In the genomic region with DNA sequence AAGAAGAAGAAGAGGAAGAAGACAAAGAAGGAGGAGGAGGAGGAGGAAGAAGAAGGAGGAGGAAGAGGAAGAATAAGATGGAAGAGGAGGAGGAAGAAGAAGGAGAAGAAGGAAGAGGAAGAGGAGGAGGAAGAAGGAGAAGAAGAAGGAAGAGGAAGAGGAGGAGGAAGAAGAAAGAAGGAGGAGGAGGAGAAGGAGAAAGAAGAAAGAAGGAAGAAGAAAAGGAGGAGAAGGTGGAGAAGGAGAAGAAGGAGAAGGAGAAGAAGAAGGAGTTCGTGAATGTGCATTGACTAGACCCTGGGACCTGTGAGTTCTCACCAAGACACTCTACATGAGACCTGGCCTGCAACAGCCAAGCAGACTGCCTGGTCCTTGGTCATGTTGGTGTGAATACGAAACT, we compare ENCODE assay signal across 1 cellular context.
TF ChIP-seq lines count a peak whose summit lies in the region.

No MANE protein-coding gene starts in this region.

TF ChIP-seq in A549, 52 proteins besides CTCF, POLR2A, EP300 and RAD21 (continued from another document):
- TF ChIP-seq REST (IDR thresholded peaks at IDR 0.05) (no peak), E2F6 (IDR thresholded peaks at IDR 0.05; ENCODE audit: borderline replicate concordance, low read depth) (no peak)
TF ChIP-seq in A549: peak in this region for 0.
